11 cellular contexts compared by ENCODE assay signal in the genomic region with DNA sequence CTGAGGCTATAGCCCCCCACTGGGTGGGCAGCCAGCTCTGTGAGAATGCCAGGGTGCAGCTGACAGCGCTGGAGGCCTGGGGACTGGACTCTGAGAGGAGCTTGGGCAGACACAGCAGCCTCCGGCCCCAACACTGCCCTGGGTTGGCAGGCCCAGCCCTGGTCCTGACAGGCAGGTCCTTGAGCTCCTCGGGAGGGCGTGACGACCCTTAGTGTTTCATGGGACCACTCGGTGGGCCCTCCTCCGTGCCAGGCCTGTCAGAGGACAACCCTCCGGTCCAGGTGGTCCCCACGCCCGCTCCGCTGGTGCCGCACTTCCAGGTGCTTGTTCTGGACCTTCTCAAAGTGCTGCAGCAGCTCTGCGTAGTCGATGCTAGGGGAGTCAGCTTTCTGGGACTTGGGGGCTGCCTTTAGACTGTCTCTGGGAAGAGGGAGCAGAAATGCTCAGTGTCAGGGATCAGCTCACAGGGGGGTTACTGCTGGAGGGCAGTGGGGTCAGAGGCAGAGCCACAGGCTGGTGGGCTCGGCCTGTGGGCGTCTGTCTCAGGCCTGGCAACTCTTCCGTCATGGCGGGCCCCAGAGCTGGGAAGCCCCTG. TPM values are rescaled to one million over a fixed set of nuclear protein-coding genes. Genes with fewer than 3 reads are reported as not detected.
A peak's percentile ranks its signal among the peaks of the same experiment; 100 is the strongest.
DNase-seq lines count a peak whose midpoint lies in the region; ATAC-seq and TF ChIP-seq lines count a peak whose summit lies in the region.
"Had no signal": no experiment of that assay in that cellular context is flagged by ENCODE, and none has a peak within 500 bp of the region (broad histone marks: within the 10 kb centered on the region; RNA-seq: fewer than 3 reads in every experiment).

No MANE protein-coding gene starts in this region.

- BruUV-seq in PC-9 (replicated peaks; lab: Mats Ljungman, UMichigan), result no TSS peak

- no peak for DNase-seq in RWPE1 (ENCODE audit: low spot score)
- DNase-seq in effector memory CD8-positive, alpha-beta T cell, result no peak
- DNase-seq in PC-9, result no peak
- DNase-seq in hippocampal formation (lab: John Stamatoyannopoulos, UW), result no peak
- DNase-seq: activated CD8-positive, alpha-beta T cell treated with anti-CD3 and anti-CD28 coated beads, Interleukin-2, amount 10 ng/mL, durations not matched to agents 7 days and 5 days; stimulated activated CD4-positive, alpha-beta T cell treated with anti-CD3 and anti-CD28 coated beads, Interleukin-1b, Interleukin-23, amount 100 ng/mL, for 48 hours; testis had no signal

- H3K36me3 ChIP-seq in mucosa of rectum (ENCODE audit: control insufficient read depth in 2 of 2, insufficient read depth in 2 of 2, low read length in 2 of 2) (no peaks in the 10 kb centered on the region), thymus (ENCODE audit: control insufficient read depth, insufficient read depth) (peaks cover 5% of the 10 kb centered on the region), PC-9 (ENCODE audit: low read depth) (no peaks in the 10 kb centered on the region)

- ATAC-seq in effector memory CD8-positive, alpha-beta T cell (replicated peaks), result no peak
- ATAC-seq in HG02970 (IDR thresholded peaks at IDR 0.05; ENCODE audit: low FRiP score, unreplicated experiment) (no peak), HG03095 (IDR thresholded peaks at IDR 0.05; ENCODE audit: unreplicated experiment) (no peak)
- ATAC-seq: activated CD8-positive, alpha-beta T cell treated with anti-CD3 and anti-CD28 coated beads, Interleukin-2, amount 10 ng/mL, durations not matched to agents 7 days and 5 days had no signal

- POLR2A ChIA-PET in RWPE1 (lab: Yijun Ruan, JAX; ENCODE audit: low non-redundant PET) (no interaction called here), PC-9 (lab: Charles Lee; ENCODE audit: unreplicated experiment) (interaction anchor here (0.5 kb wide), 1 partner anchor 19 kb away, joined by 3 read pairs; no protein-coding TSS in a partner anchor)

- peaks cover 11% of the 10 kb centered on the region for H4K20me1 ChIP-seq in PC-9 (ENCODE audit: insufficient read depth)

- H3K4me3 ChIP-seq in mucosa of rectum (ENCODE audit: low read length in 2 of 2) (no peak overlapping the region), thymus (ENCODE audit: low read length) (no peak overlapping the region), PC-9 (no peak overlapping the region)
- H3K4me3 ChIP-seq: testis had no signal

- intact Hi-C loops in PC-9 (cut with micrococcal nuclease; ENCODE audit: unreplicated experiment), result loop anchor here (2.0 to 5.0 kb wide), 2 partner anchors 61 to 650 kb away; no protein-coding TSS in a partner anchor

- H3K79me2 ChIP-seq in PC-9 (ENCODE audit: low read depth), result peaks cover 26% of the 10 kb centered on the region

- peaks cover 3 to 9% of the 10 kb centered on the region in 2 donors for H3K27me3 Mint-ChIP-seq in effector memory CD8-positive, alpha-beta T cell

- no peaks in the 10 kb centered on the region for H3K9me3 Mint-ChIP-seq in effector memory CD8-positive, alpha-beta T cell

- H3F3A ChIP-seq in PC-9 (ENCODE audit: insufficient read depth, low read depth), result peaks cover 17% of the 10 kb centered on the region; the same call in 1 of the 2 replicates

- no peaks in the 10 kb centered on the region for H3K9me2 ChIP-seq in PC-9 (ENCODE audit: insufficient read depth)

- H3K9me3 ChIP-seq in mucosa of rectum (ENCODE audit: control insufficient read depth in 2 of 2, low read length in 2 of 2), result no peaks in the 10 kb centered on the region
- H3K9me3 ChIP-seq in thymus (ENCODE audit: control insufficient read depth), result no peaks in the 10 kb centered on the region
- no peaks in the 10 kb centered on the region for H3K9me3 ChIP-seq in PC-9 (ENCODE audit: insufficient read depth, low read depth)
- H3K9me3 ChIP-seq: testis had no signal

- no peaks in the 10 kb centered on the region for H3K27me3 ChIP-seq in mucosa of rectum (ENCODE audit: control insufficient read depth in 2 of 2, insufficient read depth in 2 of 2, low read length in 2 of 2)
- no peaks in the 10 kb centered on the region for H3K27me3 ChIP-seq in thymus (ENCODE audit: control insufficient read depth, insufficient read depth)
- no peaks in the 10 kb centered on the region for H3K27me3 ChIP-seq in PC-9 (ENCODE audit: insufficient read depth, low read depth)
- H3K27me3 ChIP-seq: testis had no signal

- H3K9ac ChIP-seq in mucosa of rectum (ENCODE audit: low read depth in 1 of 2, low read length in 2 of 2), result no peak overlapping the region

- H3K4me1 ChIP-seq in mucosa of rectum (ENCODE audit: control insufficient read depth in 2 of 2, insufficient read depth in 2 of 2, low read length in 2 of 2), result peaks cover 43 to 54% of the 10 kb centered on the region in 2 donors
- peaks cover 77% of the 10 kb centered on the region for H3K4me1 ChIP-seq in thymus (ENCODE audit: control insufficient read depth, insufficient read depth, low read length)
- peaks cover 33% of the 10 kb centered on the region for H3K4me1 ChIP-seq in PC-9 (replicated peaks; ENCODE audit: insufficient read depth)

- H3K27ac ChIP-seq in RWPE1 (peak overlapping the region; percentile 100), mucosa of rectum (ENCODE audit: low read depth in 2 of 2, low read length in 2 of 2) (peak overlapping the region; percentile 78 to 83), thymus (ENCODE audit: low read depth) (peak overlapping the region; percentile 25), PC-9 (no peak overlapping the region)

- H3K4me1 Mint-ChIP-seq in effector memory CD8-positive, alpha-beta T cell (ENCODE audit: low read depth in 2 of 2), result peaks cover 0 to 1% of the 10 kb centered on the region in 2 donors

- WGBS in thymus, result 95% methylated on average over 18 of the region's 18 CpGs

- no peak for TF ChIP-seq CTCF in RWPE1 (conservative IDR thresholded peaks at IDR 0.05; ENCODE audit: low read depth)
- TF ChIP-seq CTCF in PC-9 (conservative IDR thresholded peaks at IDR 0.05), result no peak

- H2AFZ ChIP-seq in PC-9, result no peak overlapping the region

- peak overlapping the region in 1 of 2 donors; percentile 32 for H3K27ac Mint-ChIP-seq in effector memory CD8-positive, alpha-beta T cell

- peak overlapping the region; percentile 41 to 58 for H3K4me3 Mint-ChIP-seq in effector memory CD8-positive, alpha-beta T cell

- H3K4me2 ChIP-seq in PC-9, result no peak overlapping the region

- H3K36me3 Mint-ChIP-seq in effector memory CD8-positive, alpha-beta T cell (ENCODE audit: insufficient read depth), result no peaks in the 10 kb centered on the region

- CTCF ChIA-PET in RWPE1 (lab: Yijun Ruan, JAX) (interaction anchor here (0.7 to 2.5 kb wide), 5 partner anchors 9 to 82 kb away, joined by 3 to 19 read pairs (median 5); no protein-coding TSS in a partner anchor), PC-9 (lab: Charles Lee) (interaction anchor here (0.9 kb wide), 1 partner anchor 84 kb away, joined by 5 read pairs; no protein-coding TSS in a partner anchor)

RNA-seq across cellular contexts. Expression of gene MTSS2, which starts 1.9 kb away (rescaled TPM):
- polyA plus RNA-seq in thymus, result 36.4 TPM
- 27.6 and 52.0 TPM in 2 replicates for total RNA-seq in PC-9 (2021)

RNA-seq across cellular contexts. Expression of gene IL34, which starts 41.4 kb away (rescaled TPM):
- polyA plus RNA-seq in thymus, result 4.7 TPM
- not detected in 2 replicates for total RNA-seq in PC-9 (2021)
